ENCODE assay signal across 1 cellular context in the genomic region with DNA sequence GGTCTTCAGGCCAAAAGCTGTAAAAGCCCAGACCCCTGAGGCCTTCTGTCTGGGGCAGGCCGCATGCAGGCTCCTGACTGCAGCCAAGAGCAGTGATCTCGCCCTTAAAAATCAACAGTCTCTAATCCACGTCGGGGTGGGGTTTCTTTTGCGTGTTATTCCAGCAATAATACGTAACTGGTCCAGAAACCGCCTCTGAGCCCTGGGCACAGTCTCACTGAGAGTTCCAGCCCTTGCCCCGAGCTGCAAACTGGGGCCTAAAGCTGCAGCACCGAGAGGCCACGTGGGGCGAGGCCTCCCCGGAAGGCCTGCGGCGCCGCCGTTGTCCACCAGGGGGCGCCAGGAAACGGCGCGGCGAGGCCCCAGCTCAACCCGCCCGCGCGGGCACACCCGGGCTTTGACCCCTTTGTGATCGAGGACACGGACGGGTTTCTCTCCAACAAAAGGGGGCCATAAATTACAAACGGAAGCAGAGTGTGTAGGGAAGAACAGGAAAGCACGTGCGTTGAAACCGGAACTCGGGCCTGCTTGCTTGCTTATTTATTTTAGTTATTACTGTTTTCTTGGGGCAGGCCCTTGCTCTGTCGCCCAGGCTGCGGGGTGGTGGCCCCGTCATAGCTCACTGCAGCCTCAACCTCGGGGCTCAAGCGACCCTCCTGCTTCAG.
A peak's percentile ranks its signal among the peaks of the same experiment; 100 is the strongest.
TF ChIP-seq lines count a peak whose summit lies in the region.

No MANE protein-coding gene starts in this region.

TF ChIP-seq in HepG2, 621 proteins besides CTCF, POLR2A, EP300 and RAD21 (continued from another document and continues in another):
- TF ChIP-seq, protein P1, sequence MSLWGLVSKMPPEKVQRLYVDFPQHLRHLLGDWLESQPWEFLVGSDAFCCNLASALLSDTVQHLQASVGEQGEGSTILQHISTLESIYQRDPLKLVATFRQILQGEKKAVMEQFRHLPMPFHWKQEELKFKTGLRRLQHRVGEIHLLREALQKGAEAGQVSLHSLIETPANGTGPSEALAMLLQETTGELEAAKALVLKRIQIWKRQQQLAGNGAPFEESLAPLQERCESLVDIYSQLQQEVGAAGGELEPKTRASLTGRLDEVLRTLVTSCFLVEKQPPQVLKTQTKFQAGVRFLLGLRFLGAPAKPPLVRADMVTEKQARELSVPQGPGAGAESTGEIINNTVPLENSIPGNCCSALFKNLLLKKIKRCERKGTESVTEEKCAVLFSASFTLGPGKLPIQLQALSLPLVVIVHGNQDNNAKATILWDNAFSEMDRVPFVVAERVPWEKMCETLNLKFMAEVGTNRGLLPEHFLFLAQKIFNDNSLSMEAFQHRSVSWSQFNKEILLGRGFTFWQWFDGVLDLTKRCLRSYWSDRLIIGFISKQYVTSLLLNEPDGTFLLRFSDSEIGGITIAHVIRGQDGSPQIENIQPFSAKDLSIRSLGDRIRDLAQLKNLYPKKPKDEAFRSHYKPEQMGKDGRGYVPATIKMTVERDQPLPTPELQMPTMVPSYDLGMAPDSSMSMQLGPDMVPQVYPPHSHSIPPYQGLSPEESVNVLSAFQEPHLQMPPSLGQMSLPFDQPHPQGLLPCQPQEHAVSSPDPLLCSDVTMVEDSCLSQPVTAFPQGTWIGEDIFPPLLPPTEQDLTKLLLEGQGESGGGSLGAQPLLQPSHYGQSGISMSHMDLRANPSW (CRISPR knock-in tag; IDR thresholded peaks at IDR 0.05; ENCODE audit: borderline replicate concordance) = peak; percentile 97
- TF ChIP-seq ARNTL (CRISPR knock-in tag; IDR thresholded peaks at IDR 0.05) (peak; percentile 88; the same call in 1 of the 2 replicates), ZNF589 (CRISPR knock-in tag; conservative IDR thresholded peaks at IDR 0.05) (peak; percentile 45; the same call in 1 of the 2 replicates), ZNF264 (CRISPR knock-in tag; IDR thresholded peaks at IDR 0.05) (no peak), CCDC6 (CRISPR knock-in tag; IDR thresholded peaks at IDR 0.05) (peak; percentile 88; the same call in 1 of the 2 replicates), GTF3A (CRISPR knock-in tag; conservative IDR thresholded peaks at IDR 0.05) (peak; percentile 97), PTBP1 (IDR thresholded peaks at IDR 0.05; ENCODE audit: low read depth, low read length, poor library complexity, severe bottlenecking) (peak; percentile 61), DMAP1 (CRISPR knock-in tag; IDR thresholded peaks at IDR 0.05) (peak; percentile 94), PRPF4 (IDR thresholded peaks at IDR 0.05; ENCODE audit: low read depth, low read length, poor library complexity, severe bottlenecking) (no peak), ZNF446 (CRISPR knock-in tag; IDR thresholded peaks at IDR 0.05) (peak; percentile 88), ZNF605 (CRISPR knock-in tag; IDR thresholded peaks at IDR 0.05) (peak; percentile 92), SP4 (CRISPR knock-in tag; IDR thresholded peaks at IDR 0.05) (no peak; the same call in 1 of the 2 replicates), SNRNP70 (IDR thresholded peaks at IDR 0.05; ENCODE audit: low read depth, low read length) (no peak), ZNF878 (CRISPR knock-in tag; IDR thresholded peaks at IDR 0.05) (peak; percentile 90; the same call in 1 of the 2 replicates), AHR (CRISPR knock-in tag; IDR thresholded peaks at IDR 0.05) (no peak), MTF2 (CRISPR knock-in tag; IDR thresholded peaks at IDR 0.05; ENCODE audit: borderline replicate concordance) (no peak; the same call in 1 of the 2 replicates), ZNF251 (CRISPR knock-in tag; IDR thresholded peaks at IDR 0.05) (peak; percentile 65; the same call in 1 of the 2 replicates), CHD4 (IDR thresholded peaks at IDR 0.05; ENCODE audit: borderline replicate concordance, low read length) (no peak), ZNF891 (CRISPR knock-in tag; IDR thresholded peaks at IDR 0.05) (peak; percentile 84), ZNF652 (CRISPR knock-in tag; IDR thresholded peaks at IDR 0.05; ENCODE audit: borderline replicate concordance, low read depth) (no peak), TEAD2 (CRISPR knock-in tag; IDR thresholded peaks at IDR 0.05) (no peak), KMT2A (CRISPR knock-in tag; IDR thresholded peaks at IDR 0.05) (peak; percentile 65; the same call in 1 of the 2 replicates), KDM1A (CRISPR knock-in tag; IDR thresholded peaks at IDR 0.05) (0 out of 2 replicates have a peak, but pooled peaks have one; percentile 49), ZNF138 (CRISPR knock-in tag; IDR thresholded peaks at IDR 0.05; ENCODE audit: low read depth) (no peak), SPEN (CRISPR knock-in tag; IDR thresholded peaks at IDR 0.05; ENCODE audit: low read depth) (peak; percentile 96), POLR2AphosphoS5 (IDR thresholded peaks at IDR 0.05; ENCODE audit: low read depth, low read length) (peak; percentile 51; the same call in 1 of the 2 replicates), ZNF552 (CRISPR knock-in tag; IDR thresholded peaks at IDR 0.05; ENCODE audit: borderline replicate concordance) (peak; percentile 92), SNAPC2 (CRISPR knock-in tag; IDR thresholded peaks at IDR 0.05) (peak; percentile 85), GPN1 (CRISPR knock-in tag; IDR thresholded peaks at IDR 0.05; ENCODE audit: borderline replicate concordance) (no peak), RFX1 (IDR thresholded peaks at IDR 0.05) (no peak), ELF4 (CRISPR knock-in tag; IDR thresholded peaks at IDR 0.05; ENCODE audit: borderline replicate concordance) (0 out of 2 replicates have a peak, but pooled peaks have one; percentile 54), ZNF136 (CRISPR knock-in tag; IDR thresholded peaks at IDR 0.05; ENCODE audit: low read depth) (no peak), ZNF17 (CRISPR knock-in tag; IDR thresholded peaks at IDR 0.05) (no peak), ASH2L (IDR thresholded peaks at IDR 0.05; ENCODE audit: insufficient read length, low read depth, low read length) (peak; percentile 69), ZNF235 (CRISPR knock-in tag; IDR thresholded peaks at IDR 0.05; ENCODE audit: borderline replicate concordance) (no peak; the same call in 1 of the 2 replicates), TMF1 (CRISPR knock-in tag; IDR thresholded peaks at IDR 0.05; ENCODE audit: low read depth) (0 out of 2 replicates have a peak, but pooled peaks have one; percentile 40)
- TF ChIP-seq, protein P2, sequence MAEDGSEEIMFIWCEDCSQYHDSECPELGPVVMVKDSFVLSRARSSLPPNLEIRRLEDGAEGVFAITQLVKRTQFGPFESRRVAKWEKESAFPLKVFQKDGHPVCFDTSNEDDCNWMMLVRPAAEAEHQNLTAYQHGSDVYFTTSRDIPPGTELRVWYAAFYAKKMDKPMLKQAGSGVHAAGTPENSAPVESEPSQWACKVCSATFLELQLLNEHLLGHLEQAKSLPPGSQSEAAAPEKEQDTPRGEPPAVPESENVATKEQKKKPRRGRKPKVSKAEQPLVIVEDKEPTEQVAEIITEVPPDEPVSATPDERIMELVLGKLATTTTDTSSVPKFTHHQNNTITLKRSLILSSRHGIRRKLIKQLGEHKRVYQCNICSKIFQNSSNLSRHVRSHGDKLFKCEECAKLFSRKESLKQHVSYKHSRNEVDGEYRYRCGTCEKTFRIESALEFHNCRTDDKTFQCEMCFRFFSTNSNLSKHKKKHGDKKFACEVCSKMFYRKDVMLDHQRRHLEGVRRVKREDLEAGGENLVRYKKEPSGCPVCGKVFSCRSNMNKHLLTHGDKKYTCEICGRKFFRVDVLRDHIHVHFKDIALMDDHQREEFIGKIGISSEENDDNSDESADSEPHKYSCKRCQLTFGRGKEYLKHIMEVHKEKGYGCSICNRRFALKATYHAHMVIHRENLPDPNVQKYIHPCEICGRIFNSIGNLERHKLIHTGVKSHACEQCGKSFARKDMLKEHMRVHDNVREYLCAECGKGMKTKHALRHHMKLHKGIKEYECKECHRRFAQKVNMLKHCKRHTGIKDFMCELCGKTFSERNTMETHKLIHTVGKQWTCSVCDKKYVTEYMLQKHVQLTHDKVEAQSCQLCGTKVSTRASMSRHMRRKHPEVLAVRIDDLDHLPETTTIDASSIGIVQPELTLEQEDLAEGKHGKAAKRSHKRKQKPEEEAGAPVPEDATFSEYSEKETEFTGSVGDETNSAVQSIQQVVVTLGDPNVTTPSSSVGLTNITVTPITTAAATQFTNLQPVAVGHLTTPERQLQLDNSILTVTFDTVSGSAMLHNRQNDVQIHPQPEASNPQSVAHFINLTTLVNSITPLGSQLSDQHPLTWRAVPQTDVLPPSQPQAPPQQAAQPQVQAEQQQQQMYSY (CRISPR knock-in tag; IDR thresholded peaks at IDR 0.05) = peak; percentile 52
- TF ChIP-seq, protein P3, sequence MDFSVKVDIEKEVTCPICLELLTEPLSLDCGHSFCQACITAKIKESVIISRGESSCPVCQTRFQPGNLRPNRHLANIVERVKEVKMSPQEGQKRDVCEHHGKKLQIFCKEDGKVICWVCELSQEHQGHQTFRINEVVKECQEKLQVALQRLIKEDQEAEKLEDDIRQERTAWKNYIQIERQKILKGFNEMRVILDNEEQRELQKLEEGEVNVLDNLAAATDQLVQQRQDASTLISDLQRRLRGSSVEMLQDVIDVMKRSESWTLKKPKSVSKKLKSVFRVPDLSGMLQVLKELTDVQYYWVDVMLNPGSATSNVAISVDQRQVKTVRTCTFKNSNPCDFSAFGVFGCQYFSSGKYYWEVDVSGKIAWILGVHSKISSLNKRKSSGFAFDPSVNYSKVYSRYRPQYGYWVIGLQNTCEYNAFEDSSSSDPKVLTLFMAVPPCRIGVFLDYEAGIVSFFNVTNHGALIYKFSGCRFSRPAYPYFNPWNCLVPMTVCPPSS (IDR thresholded peaks at IDR 0.05) = no peak
- TF ChIP-seq, protein P4, sequence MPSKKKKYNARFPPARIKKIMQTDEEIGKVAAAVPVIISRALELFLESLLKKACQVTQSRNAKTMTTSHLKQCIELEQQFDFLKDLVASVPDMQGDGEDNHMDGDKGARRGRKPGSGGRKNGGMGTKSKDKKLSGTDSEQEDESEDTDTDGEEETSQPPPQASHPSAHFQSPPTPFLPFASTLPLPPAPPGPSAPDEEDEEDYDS (CRISPR knock-in tag; IDR thresholded peaks at IDR 0.05) = peak; percentile 56; the same call in 1 of the 2 replicates
- TF ChIP-seq, protein P5, sequence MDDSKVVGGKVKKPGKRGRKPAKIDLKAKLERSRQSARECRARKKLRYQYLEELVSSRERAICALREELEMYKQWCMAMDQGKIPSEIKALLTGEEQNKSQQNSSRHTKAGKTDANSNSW (CRISPR knock-in tag; IDR thresholded peaks at IDR 0.05; ENCODE audit: borderline replicate concordance) = no peak
- TF ChIP-seq, protein P6, sequence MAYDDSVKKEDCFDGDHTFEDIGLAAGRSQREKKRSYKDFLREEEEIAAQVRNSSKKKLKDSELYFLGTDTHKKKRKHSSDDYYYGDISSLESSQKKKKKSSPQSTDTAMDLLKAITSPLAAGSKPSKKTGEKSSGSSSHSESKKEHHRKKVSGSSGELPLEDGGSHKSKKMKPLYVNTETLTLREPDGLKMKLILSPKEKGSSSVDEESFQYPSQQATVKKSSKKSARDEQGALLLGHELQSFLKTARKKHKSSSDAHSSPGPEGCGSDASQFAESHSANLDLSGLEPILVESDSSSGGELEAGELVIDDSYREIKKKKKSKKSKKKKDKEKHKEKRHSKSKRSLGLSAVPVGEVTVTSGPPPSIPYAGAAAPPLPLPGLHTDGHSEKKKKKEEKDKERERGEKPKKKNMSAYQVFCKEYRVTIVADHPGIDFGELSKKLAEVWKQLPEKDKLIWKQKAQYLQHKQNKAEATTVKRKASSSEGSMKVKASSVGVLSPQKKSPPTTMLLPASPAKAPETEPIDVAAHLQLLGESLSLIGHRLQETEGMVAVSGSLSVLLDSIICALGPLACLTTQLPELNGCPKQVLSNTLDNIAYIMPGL (CRISPR knock-in tag; IDR thresholded peaks at IDR 0.05; ENCODE audit: borderline replicate concordance in 1 of 2, low read depth in 1 of 2) = peak; percentile 89 to 92
- TF ChIP-seq, protein P7, sequence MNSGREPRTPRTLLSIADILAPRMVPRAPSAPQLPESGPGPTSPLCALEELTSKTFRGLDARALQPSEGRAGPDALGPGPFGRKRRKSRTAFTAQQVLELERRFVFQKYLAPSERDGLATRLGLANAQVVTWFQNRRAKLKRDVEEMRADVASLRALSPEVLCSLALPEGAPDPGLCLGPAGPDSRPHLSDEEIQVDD (CRISPR knock-in tag; IDR thresholded peaks at IDR 0.05; ENCODE audit: borderline replicate concordance) = peak; percentile 86; the same call in 1 of the 2 replicates
- TF ChIP-seq, protein P8, sequence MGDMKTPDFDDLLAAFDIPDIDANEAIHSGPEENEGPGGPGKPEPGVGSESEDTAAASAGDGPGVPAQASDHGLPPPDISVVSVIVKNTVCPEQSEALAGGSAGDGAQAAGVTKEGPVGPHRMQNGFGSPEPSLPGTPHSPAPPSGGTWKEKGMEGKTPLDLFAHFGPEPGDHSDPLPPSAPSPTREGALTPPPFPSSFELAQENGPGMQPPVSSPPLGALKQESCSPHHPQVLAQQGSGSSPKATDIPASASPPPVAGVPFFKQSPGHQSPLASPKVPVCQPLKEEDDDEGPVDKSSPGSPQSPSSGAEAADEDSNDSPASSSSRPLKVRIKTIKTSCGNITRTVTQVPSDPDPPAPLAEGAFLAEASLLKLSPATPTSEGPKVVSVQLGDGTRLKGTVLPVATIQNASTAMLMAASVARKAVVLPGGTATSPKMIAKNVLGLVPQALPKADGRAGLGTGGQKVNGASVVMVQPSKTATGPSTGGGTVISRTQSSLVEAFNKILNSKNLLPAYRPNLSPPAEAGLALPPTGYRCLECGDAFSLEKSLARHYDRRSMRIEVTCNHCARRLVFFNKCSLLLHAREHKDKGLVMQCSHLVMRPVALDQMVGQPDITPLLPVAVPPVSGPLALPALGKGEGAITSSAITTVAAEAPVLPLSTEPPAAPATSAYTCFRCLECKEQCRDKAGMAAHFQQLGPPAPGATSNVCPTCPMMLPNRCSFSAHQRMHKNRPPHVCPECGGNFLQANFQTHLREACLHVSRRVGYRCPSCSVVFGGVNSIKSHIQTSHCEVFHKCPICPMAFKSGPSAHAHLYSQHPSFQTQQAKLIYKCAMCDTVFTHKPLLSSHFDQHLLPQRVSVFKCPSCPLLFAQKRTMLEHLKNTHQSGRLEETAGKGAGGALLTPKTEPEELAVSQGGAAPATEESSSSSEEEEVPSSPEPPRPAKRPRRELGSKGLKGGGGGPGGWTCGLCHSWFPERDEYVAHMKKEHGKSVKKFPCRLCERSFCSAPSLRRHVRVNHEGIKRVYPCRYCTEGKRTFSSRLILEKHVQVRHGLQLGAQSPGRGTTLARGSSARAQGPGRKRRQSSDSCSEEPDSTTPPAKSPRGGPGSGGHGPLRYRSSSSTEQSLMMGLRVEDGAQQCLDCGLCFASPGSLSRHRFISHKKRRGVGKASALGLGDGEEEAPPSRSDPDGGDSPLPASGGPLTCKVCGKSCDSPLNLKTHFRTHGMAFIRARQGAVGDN (CRISPR knock-in tag; IDR thresholded peaks at IDR 0.05) = peak; percentile 100
- TF ChIP-seq, protein P9, sequence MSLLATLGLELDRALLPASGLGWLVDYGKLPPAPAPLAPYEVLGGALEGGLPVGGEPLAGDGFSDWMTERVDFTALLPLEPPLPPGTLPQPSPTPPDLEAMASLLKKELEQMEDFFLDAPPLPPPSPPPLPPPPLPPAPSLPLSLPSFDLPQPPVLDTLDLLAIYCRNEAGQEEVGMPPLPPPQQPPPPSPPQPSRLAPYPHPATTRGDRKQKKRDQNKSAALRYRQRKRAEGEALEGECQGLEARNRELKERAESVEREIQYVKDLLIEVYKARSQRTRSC (CRISPR knock-in tag; IDR thresholded peaks at IDR 0.05; ENCODE audit: low read depth) = peak; percentile 81; the same call in 1 of the 2 replicates
- TF ChIP-seq, protein P10, sequence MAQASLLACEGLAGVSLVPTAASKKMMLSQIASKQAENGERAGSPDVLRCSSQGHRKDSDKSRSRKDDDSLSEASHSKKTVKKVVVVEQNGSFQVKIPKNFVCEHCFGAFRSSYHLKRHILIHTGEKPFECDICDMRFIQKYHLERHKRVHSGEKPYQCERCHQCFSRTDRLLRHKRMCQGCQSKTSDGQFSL (CRISPR knock-in tag; IDR thresholded peaks at IDR 0.05) = no peak
- TF ChIP-seq, protein P11, sequence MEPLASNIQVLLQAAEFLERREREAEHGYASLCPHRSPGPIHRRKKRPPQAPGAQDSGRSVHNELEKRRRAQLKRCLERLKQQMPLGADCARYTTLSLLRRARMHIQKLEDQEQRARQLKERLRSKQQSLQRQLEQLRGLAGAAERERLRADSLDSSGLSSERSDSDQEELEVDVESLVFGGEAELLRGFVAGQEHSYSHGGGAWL (CRISPR knock-in tag; IDR thresholded peaks at IDR 0.05) = peak; percentile 92
